In genomic region chr10:71367279-71367678, GRCh38 we compare ENCODE assay signal across 18 cellular contexts. TPM values are rescaled to one million over a fixed set of nuclear protein-coding genes. Genes with fewer than 3 reads are reported as not detected.
A peak's percentile ranks its signal among the peaks of the same experiment; 100 is the strongest.
DNase-seq lines count a peak whose midpoint lies in the region; FAIRE-seq and TF ChIP-seq lines count a peak whose summit lies in the region.
"Had no signal": no experiment of that assay in that cellular context is flagged by ENCODE, and none has a peak within 500 bp of the region (broad histone marks: within the 10 kb centered on the region; RNA-seq: fewer than 3 reads in every experiment).

No MANE protein-coding gene starts in this region.

- H3F3A ChIP-seq in neural progenitor cell (ENCODE audit: low read depth): no peaks in the 10 kb centered on the region

- WGBS in testis, 2 donors: 89 to 94% methylated on average over 1 to 2 of the region's 2 CpGs

- FAIRE-seq in bronchial epithelial cell (lab: Jason Lieb, UNC): no peak
- FAIRE-seq: GM18507, islet of Langerhans had no signal

- H3K27ac ChIP-seq in neural progenitor cell: no peak overlapping the region
- no peak overlapping the region for H3K27ac ChIP-seq in testis
- H3K27ac ChIP-seq: 22Rv1, Peyer's patch had no signal

- H3K36me3 ChIP-seq in bronchial epithelial cell (ENCODE audit: control insufficient read depth, insufficient read depth, low read length) (no peaks in the 10 kb centered on the region), neural progenitor cell (no peaks in the 10 kb centered on the region), testis (ENCODE audit: low read depth, missing control alignments) (no peaks in the 10 kb centered on the region)
- H3K36me3 ChIP-seq: Peyer's patch had no signal

- H3K4me2 ChIP-seq in neural progenitor cell: no peak overlapping the region

- H4K20me1 ChIP-seq in neural progenitor cell (ENCODE audit: low read depth): no peaks in the 10 kb centered on the region

- no peak overlapping the region for H2AFZ ChIP-seq in neural progenitor cell (replicated peaks)

- H3K4me1 Mint-ChIP-seq in neural progenitor cell: peaks cover 18% of the 10 kb centered on the region

- H3K4me3 ChIP-seq in bronchial epithelial cell (ENCODE audit: low read depth, low read length) (no peak overlapping the region), neural progenitor cell (no peak overlapping the region), testis (no peak overlapping the region)
- H3K4me3 ChIP-seq: heart right ventricle, Peyer's patch, upper lobe of left lung had no signal

- H3K36me3 Mint-ChIP-seq in neural progenitor cell: peaks cover 6% of the 10 kb centered on the region

- H3K9ac ChIP-seq in neural progenitor cell: no peak overlapping the region

- TF ChIP-seq CTCF in bronchial epithelial cell (IDR thresholded peaks at IDR 0.05; ENCODE audit: insufficient read depth, low read length, severe bottlenecking) (no peak), neural progenitor cell (IDR thresholded peaks at IDR 0.05) (no peak), testis (IDR thresholded peaks at IDR 0.05) (no peak), GM20000 (IDR thresholded peaks at IDR 0.05; ENCODE audit: extremely low read depth, missing control alignments) (no peak)

- no peaks in the 10 kb centered on the region for H3K9me3 Mint-ChIP-seq in neural progenitor cell
- H3K9me3 Mint-ChIP-seq: activated T-helper 2 cell treated with anti-CD3 and anti-CD28 coated beads, Interferon-gamma antibody, Interleukin-2, Interleukin-4, amounts not matched to agents 10 μg/mL and 5 μg/mL and 100 μg/mL, durations not matched to agents 14 hours and 24 hours and 36 hours had no signal

- H3K79me2 ChIP-seq in neural progenitor cell (ENCODE audit: low read depth): no peaks in the 10 kb centered on the region

- H3K27ac Mint-ChIP-seq in neural progenitor cell: peak overlapping the region; percentile 8
- H3K27ac Mint-ChIP-seq: activated T-helper 2 cell treated with anti-CD3 and anti-CD28 coated beads, Interferon-gamma antibody, Interleukin-2, Interleukin-4, amounts not matched to agents 10 μg/mL and 5 μg/mL and 100 μg/mL, durations not matched to agents 14 hours and 24 hours and 36 hours had no signal

- H3K9me3 ChIP-seq in neural progenitor cell (ENCODE audit: low read depth): no peaks in the 10 kb centered on the region
- no peaks in the 10 kb centered on the region for H3K9me3 ChIP-seq in testis
- H3K9me3 ChIP-seq: heart right ventricle, Peyer's patch, upper lobe of left lung had no signal

- intact Hi-C loops in testis (cut with DNase I; ENCODE audit: low total_unique reads): no loop called here

- TF ChIP-seq POLR2A in testis (IDR thresholded peaks at IDR 0.05): no peak

- no peak overlapping the region for H3K4me3 Mint-ChIP-seq in neural progenitor cell

- peak; percentile 44 for DNase-seq in NOMO-1 treated with DMSO at 0.1 percent for 48 hours (lab: John Stamatoyannopoulos, UW; ENCODE audit: unreplicated experiment)
- no peak for DNase-seq in NOMO-1 treated with dmso at 0.1 percent for 144 hours (lab: John Stamatoyannopoulos, UW; ENCODE audit: unreplicated experiment)
- DNase-seq in MV-4-11 (lab: John Stamatoyannopoulos, UW): peak; percentile 98
- peak; percentile 44 for DNase-seq in bronchial epithelial cell (ENCODE audit: low read depth)
- no peak for DNase-seq in neural progenitor cell (ENCODE audit: low spot score)
- no peak for DNase-seq in testis
- DNase-seq in SW 1271 (lab: John Stamatoyannopoulos, UW): no peak
- no peak for DNase-seq in GM20000 (ENCODE audit: low spot score)
- DNase-seq: heart right ventricle; NCI-H2081 treated with DMSO at 0.1 percent for 48 hours; NCI-H524 treated with DMSO at 0.1 percent for 48 hours; Peyer's patch; stimulated activated naive CD8-positive, alpha-beta T cell treated with anti-CD3 and anti-CD28 coated beads, Interleukin-15, Interleukin-2, amounts not matched to agents 100 U/mL and 50 U/mL, for 24 hours had no signal

- no peaks in the 10 kb centered on the region for H3K4me1 ChIP-seq in neural progenitor cell
- H3K4me1 ChIP-seq in testis: no peaks in the 10 kb centered on the region
- H3K4me1 ChIP-seq: Peyer's patch, upper lobe of left lung had no signal

- peaks cover 4% of the 10 kb centered on the region for H3K27me3 Mint-ChIP-seq in neural progenitor cell (ENCODE audit: insufficient read depth, low read depth)

- H3K27me3 ChIP-seq in bronchial epithelial cell (ENCODE audit: control insufficient read depth, insufficient read depth, low read length): peaks cover 1% of the 10 kb centered on the region
- no peaks in the 10 kb centered on the region for H3K27me3 ChIP-seq in neural progenitor cell
- no peaks in the 10 kb centered on the region for H3K27me3 ChIP-seq in testis
- H3K27me3 ChIP-seq: Peyer's patch, upper lobe of left lung had no signal

RNA-seq across cellular contexts. Expression of gene CDH23, which starts 29.4 kb away (rescaled TPM):
- total RNA-seq in bronchial epithelial cell (0.13 TPM in 1 of 2 replicates, not detected in the other), neural progenitor cell (ENCODE audit: low replicate concordance) (5.9 and 10.3 TPM in 2 replicates), testis (100 to 1,000 TPM in 1 of 2 donors, 10 to 100 TPM in 1; 81.7 to 125 TPM)
- polyA plus RNA-seq in testis (ENCODE audit: insufficient read depth, low read depth, low replicate concordance): 29.8 TPM

RNA-seq across cellular contexts. Expression of gene SLC29A3, which starts 48.2 kb away (rescaled TPM):
- total RNA-seq in bronchial epithelial cell (0.53 and 0.77 TPM in 2 replicates), neural progenitor cell (ENCODE audit: low replicate concordance) (2.5 and 9.0 TPM in 2 replicates), testis (10 to 100 TPM; 10.7 to 14.0 TPM)
- polyA plus RNA-seq in testis (ENCODE audit: insufficient read depth, low read depth, low replicate concordance): 12.7 TPM

Comparison
In these comparisons a context has a peak if more than half of its experiments do, and no peak if none do; other contexts are left out.
1. DNase-seq: peak in NOMO-1 treated with DMSO at 0.1 percent for 48 hours (single experiment), MV-4-11 (single experiment) and bronchial epithelial cell (single experiment); none in NOMO-1 treated with dmso at 0.1 percent for 144 hours (single experiment), neural progenitor cell (single experiment), testis (single experiment), SW 1271 (0 of 2) and GM20000 (single experiment).